9 cellular contexts compared by ENCODE assay signal in genomic region chr6:15299430-15300131, GRCh38. TPM values are rescaled to one million over a fixed set of nuclear protein-coding genes. Genes with fewer than 3 reads are reported as not detected.
A peak's percentile ranks its signal among the peaks of the same experiment; 100 is the strongest.
DNase-seq lines count a peak whose midpoint lies in the region; ATAC-seq and TF ChIP-seq lines count a peak whose summit lies in the region.
"Had no signal": no experiment of that assay in that cellular context is flagged by ENCODE, and none has a peak within 500 bp of the region (broad histone marks: within the 10 kb centered on the region; RNA-seq: fewer than 3 reads in every experiment).

No MANE protein-coding gene starts in this region.

- intact Hi-C loops in colonic mucosa (cut with DNase I): no loop called here

- no peaks in the 10 kb centered on the region for H3K27me3 ChIP-seq in BLaER1 treated with 17β-estradiol and CSF1 and Interleukin-3, amounts not matched to agents 10 nM and 100 nM
- no peaks in the 10 kb centered on the region for H3K27me3 ChIP-seq in colonic mucosa

- H3K4me3 ChIP-seq in BLaER1 treated with 17β-estradiol and CSF1 and Interleukin-3, amounts not matched to agents 10 nM and 100 nM: peak overlapping the region in 6 of 10 experiments; percentile 12 to 52 (median 32); a peak in 6 of 20 replicates
- H3K4me3 ChIP-seq in colonic mucosa: no peak overlapping the region
- H3K4me3 ChIP-seq: skin epidermis had no signal

- TF ChIP-seq POLR2A in erythroblast (IDR thresholded peaks at IDR 0.05; ENCODE audit: low read length): peak; percentile 47

- H3K27ac ChIP-seq in BLaER1 treated with 17β-estradiol and CSF1 and Interleukin-3, amounts not matched to agents 10 nM and 100 nM: peak overlapping the region; percentile 14 to 96 (median 93); a peak in 21 of 22 replicates
- no peak overlapping the region for H3K27ac ChIP-seq in colonic mucosa

- TF ChIP-seq CTCF in colonic mucosa (IDR thresholded peaks at IDR 0.05): no peak

- peak overlapping the region in 9 of 11 experiments; percentile 61 to 83 (median 80); a peak in 18 of 22 replicates for H3K9ac ChIP-seq in BLaER1 treated with 17β-estradiol and CSF1 and Interleukin-3, amounts not matched to agents 10 nM and 100 nM
- no peak overlapping the region for H3K9ac ChIP-seq in colonic mucosa (ENCODE audit: low read depth in 2 of 2, low read length in 2 of 2)

- H3K4me1 ChIP-seq in BLaER1 treated with 17β-estradiol and CSF1 and Interleukin-3, amounts not matched to agents 10 nM and 100 nM: peaks cover 84 to 99% (median 95%) of the 10 kb centered on the region in 10 experiments
- peaks cover 3% of the 10 kb centered on the region for H3K4me1 ChIP-seq in colonic mucosa

- H3K4me2 ChIP-seq in BLaER1 treated with 17β-estradiol and CSF1 and Interleukin-3, amounts not matched to agents 10 nM and 100 nM: peak overlapping the region; percentile 72 to 94 (median 84)

- no peaks in the 10 kb centered on the region for H3K9me3 ChIP-seq in BLaER1 treated with 17β-estradiol and CSF1 and Interleukin-3, amounts not matched to agents 10 nM and 100 nM (replicated peaks in 1 of 11)
- H3K9me3 ChIP-seq in colonic mucosa: no peaks in the 10 kb centered on the region

- H3K36me3 ChIP-seq in BLaER1 treated with 17β-estradiol and CSF1 and Interleukin-3, amounts not matched to agents 10 nM and 100 nM: peaks cover 0 to 17% (median 4%) of the 10 kb centered on the region in 11 experiments; a peak in 7 of 22 replicates
- no peaks in the 10 kb centered on the region for H3K36me3 ChIP-seq in colonic mucosa

- ATAC-seq in HG03095 (IDR thresholded peaks at IDR 0.05; ENCODE audit: unreplicated experiment): peak; percentile 60

- DNase-seq in GM19238 (ENCODE audit: insufficient read length, low spot score) (peak; percentile 68), SIG-M5 treated with dmso at 0.1 percent for 504 hours (lab: John Stamatoyannopoulos, UW; ENCODE audit: unreplicated experiment) (peak; percentile 95), erythroblast (lab: John Stamatoyannopoulos, UW) (peak; percentile 94 to 96), kidney tubule cell (ENCODE audit: low spot score) (no peak), colonic mucosa (no peak)
- DNase-seq in stimulated activated CD8-positive, alpha-beta memory T cell treated with anti-CD3 and anti-CD28 coated beads, Interleukin-15, amount 100 ng/mL, for 1 hour (ENCODE audit: low read depth): peak; percentile 15

- peaks cover 0 to 99% (median 0%) of the 10 kb centered on the region in 11 experiments; a peak in 9 of 22 replicates for H4K20me1 ChIP-seq in BLaER1 treated with 17β-estradiol and CSF1 and Interleukin-3, amounts not matched to agents 10 nM and 100 nM

RNA-seq across cellular contexts. Expression of gene JARID2, which starts 53.7 kb away (rescaled TPM):
- total RNA-seq in colonic mucosa: 10 to 100 TPM in 1 of 2 donors, 1 to 10 TPM in 1; 9.1 to 10.7 TPM

Comparison
In these comparisons a context has a peak if more than half of its experiments do, and no peak if none do; other contexts are left out.
1. H3K9ac ChIP-seq: peak in BLaER1 treated with 17β-estradiol and CSF1 and Interleukin-3, amounts not matched to agents 10 nM and 100 nM (9 of 11); none in colonic mucosa (0 of 2).
2. DNase-seq: peak in GM19238 (single experiment), SIG-M5 treated with dmso at 0.1 percent for 504 hours (single experiment), erythroblast (2 of 2) and stimulated activated CD8-positive, alpha-beta memory T cell treated with anti-CD3 and anti-CD28 coated beads, Interleukin-15, amount 100 ng/mL, for 1 hour (single experiment); none in kidney tubule cell (single experiment) and colonic mucosa (single experiment).